19 cellular contexts compared by ENCODE assay signal in genomic region chr1:22807340-22807739, GRCh38.
DNase-seq lines count a peak whose midpoint lies in the region; ATAC-seq and TF ChIP-seq lines count a peak whose summit lies in the region.
"Had no signal": no experiment of that assay in that cellular context is flagged by ENCODE, and none has a peak within 500 bp of the region (broad histone marks: within the 10 kb centered on the region; RNA-seq: fewer than 3 reads in every experiment).

No MANE protein-coding gene starts in this region.

- H3K4me1 Mint-ChIP-seq in WTC11 (peaks cover 26% of the 10 kb centered on the region), neural progenitor cell (peaks cover 58% of the 10 kb centered on the region)
- H3K4me1 Mint-ChIP-seq: CD4-positive, alpha-beta memory T cell had no signal

- peak overlapping the region; percentile 62 for H3K27ac Mint-ChIP-seq in WTC11
- H3K27ac Mint-ChIP-seq in neural progenitor cell: no peak overlapping the region
- H3K27ac Mint-ChIP-seq: CD4-positive, alpha-beta memory T cell had no signal

- no peaks in the 10 kb centered on the region for H3K27me3 Mint-ChIP-seq in WTC11 (ENCODE audit: low read depth)
- peaks cover 8% of the 10 kb centered on the region for H3K27me3 Mint-ChIP-seq in neural progenitor cell (ENCODE audit: insufficient read depth, low read depth)

- peaks cover 53% of the 10 kb centered on the region for H3K4me1 ChIP-seq in ectodermal cell (ENCODE audit: control insufficient read depth, insufficient read depth, low read length)
- peaks cover 62% of the 10 kb centered on the region for H3K4me1 ChIP-seq in neural progenitor cell
- H3K4me1 ChIP-seq: Caco-2 had no signal

- H3K36me3 Mint-ChIP-seq in WTC11 (no peaks in the 10 kb centered on the region), neural progenitor cell (no peaks in the 10 kb centered on the region)
- H3K36me3 Mint-ChIP-seq: CD4-positive, alpha-beta memory T cell had no signal

- H2AFZ ChIP-seq in neural progenitor cell (replicated peaks): no peak overlapping the region
- H2AFZ ChIP-seq: GM23248 had no signal

- H3K9me3 ChIP-seq in ectodermal cell (ENCODE audit: control insufficient read depth, low read length) (no peaks in the 10 kb centered on the region), neural progenitor cell (ENCODE audit: low read depth) (no peaks in the 10 kb centered on the region)
- H3K9me3 ChIP-seq: Caco-2 had no signal

- WGBS in ectodermal cell, 2 experiments: 89 to 93% methylated on average over 4 of the region's 4 CpGs

- H3K4me3 Mint-ChIP-seq in WTC11: no peak overlapping the region
- no peak overlapping the region for H3K4me3 Mint-ChIP-seq in neural progenitor cell
- H3K4me3 Mint-ChIP-seq: CD4-positive, alpha-beta memory T cell had no signal

- H4K20me1 ChIP-seq in neural progenitor cell (ENCODE audit: low read depth): no peaks in the 10 kb centered on the region

- H3K4me3 ChIP-seq in ectodermal cell (ENCODE audit: insufficient read depth, low read depth, low read length) (no peak overlapping the region), neural progenitor cell (no peak overlapping the region)
- H3K4me3 ChIP-seq: GM12878, GM23248 had no signal

- no peaks in the 10 kb centered on the region for H3K36me3 ChIP-seq in ectodermal cell (ENCODE audit: control insufficient read depth, insufficient read depth, low read length)
- no peaks in the 10 kb centered on the region for H3K36me3 ChIP-seq in neural progenitor cell

- no peaks in the 10 kb centered on the region for H3K9me3 Mint-ChIP-seq in WTC11
- no peaks in the 10 kb centered on the region for H3K9me3 Mint-ChIP-seq in neural progenitor cell

- H3K27ac ChIP-seq in ectodermal cell (ENCODE audit: insufficient read depth, low read depth, low read length, poor library complexity, severe bottlenecking): peak overlapping the region; percentile 76
- peak overlapping the region; percentile 96 for H3K27ac ChIP-seq in neural progenitor cell
- peak overlapping the region; percentile 99 for H3K27ac ChIP-seq in temporal lobe (ENCODE audit: low read depth, low read length)
- H3K27ac ChIP-seq: KMS-11 had no signal

- DNase-seq in WTC11 (ENCODE audit: low spot score) (no peak), neural progenitor cell (ENCODE audit: low spot score) (no peak), hepatic stellate cell (ENCODE audit: low spot score) (no peak), NCI-H2029 treated with DMSO at 0.1 percent for 48 hours (lab: John Stamatoyannopoulos, UW) (no peak)
- DNase-seq in stimulated activated CD4-positive, alpha-beta T cell treated with anti-CD3 and anti-CD28 coated beads, Interleukin-15, amount 100 ng/mL, for 24 hours: no peak
- DNase-seq: Caco-2; CD4-positive, alpha-beta memory T cell; DMS 273 treated with DMSO at 0.1 percent for 48 hours; GM23248; HCEC 1CT; MV-4-11; NCI-H1694; NCI-H446; NCI-H526 treated with DMSO at 0.1 percent for 48 hours; Right ventricle myocardium superior had no signal

- H3K27me3 ChIP-seq in ectodermal cell (ENCODE audit: control insufficient read depth, insufficient read depth, low read length, poor library complexity, severe bottlenecking) (no peaks in the 10 kb centered on the region), neural progenitor cell (no peaks in the 10 kb centered on the region)

- peak overlapping the region; percentile 65 for H3K4me2 ChIP-seq in neural progenitor cell
- H3K4me2 ChIP-seq: KMS-11 had no signal

- no peak for ATAC-seq in WTC11
- ATAC-seq: GM12878 had no signal

- TF ChIP-seq CTCF in WTC11 (IDR thresholded peaks at IDR 0.05): no peak
- no peak for TF ChIP-seq CTCF in neural progenitor cell (IDR thresholded peaks at IDR 0.05)

- H3K9ac ChIP-seq in neural progenitor cell: no peak overlapping the region
- H3K9ac ChIP-seq: GM23248, KMS-11 had no signal

- CTCF ChIA-PET in WTC11 (lab: Charles Lee): interaction anchor here (0.7 to 2.1 kb wide), 3 partner anchors 10 to 70 kb away, joined by 3 to 6 read pairs (median 4); no protein-coding TSS in a partner anchor

- POLR2A ChIA-PET in WTC11 (lab: Charles Lee): no interaction called here

- no peaks in the 10 kb centered on the region for H3K79me2 ChIP-seq in neural progenitor cell (ENCODE audit: low read depth)

- peaks cover 42% of the 10 kb centered on the region for H3F3A ChIP-seq in neural progenitor cell (ENCODE audit: low read depth)

TF ChIP-seq in WTC11, 78 proteins besides CTCF, POLR2A, EP300 and RAD21 (continues in another document):
- TF ChIP-seq GTF2I (CRISPR knock-in tag; conservative IDR thresholded peaks at IDR 0.05) (no peak), ZBTB43 (CRISPR knock-in tag; IDR thresholded peaks at IDR 0.05) (no peak), CDX4 (CRISPR knock-in tag; IDR thresholded peaks at IDR 0.05; ENCODE audit: borderline replicate concordance) (no peak), TCF7 (CRISPR knock-in tag; IDR thresholded peaks at IDR 0.05; ENCODE audit: low read depth) (no peak), JAZF1 (CRISPR knock-in tag; IDR thresholded peaks at IDR 0.05) (no peak), ELF4 (CRISPR knock-in tag; IDR thresholded peaks at IDR 0.05; ENCODE audit: low read depth) (no peak), FOXK1 (CRISPR knock-in tag; IDR thresholded peaks at IDR 0.05) (no peak), TP53 (CRISPR knock-in tag; IDR thresholded peaks at IDR 0.05) (no peak), ZNF263 (CRISPR knock-in tag; IDR thresholded peaks at IDR 0.05; ENCODE audit: low read depth) (no peak), IRF1 (CRISPR knock-in tag; IDR thresholded peaks at IDR 0.05) (no peak), E2F1 (CRISPR knock-in tag; IDR thresholded peaks at IDR 0.05) (no peak), ATF6 (CRISPR knock-in tag; IDR thresholded peaks at IDR 0.05) (no peak), PRRX2 (CRISPR knock-in tag; IDR thresholded peaks at IDR 0.05) (no peak), E2F4 (CRISPR knock-in tag; IDR thresholded peaks at IDR 0.05; ENCODE audit: borderline replicate concordance, low read depth) (no peak), CREM (CRISPR knock-in tag; IDR thresholded peaks at IDR 0.05) (no peak)
